In the genomic region with DNA sequence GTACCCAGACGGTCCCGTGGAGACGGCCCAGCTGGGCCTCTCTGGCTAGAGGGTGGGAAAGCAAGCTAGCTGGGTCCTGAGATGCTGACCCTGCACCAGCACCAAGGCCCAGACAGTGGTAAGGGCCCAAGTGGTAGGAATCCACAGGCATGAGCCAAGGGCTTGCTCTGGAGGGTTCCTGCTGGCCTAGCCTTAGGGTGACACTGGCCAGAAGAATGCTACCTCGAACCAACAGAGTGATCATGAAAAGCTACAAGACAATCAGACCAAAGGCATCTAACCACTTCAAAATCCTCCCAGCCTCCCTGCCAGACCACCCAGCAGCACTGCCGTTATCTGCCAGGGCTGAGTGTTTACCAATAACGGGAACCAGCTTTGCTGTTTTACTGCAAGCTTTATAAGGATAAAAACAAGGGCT, we compare ENCODE assay signal across 10 cellular contexts. TPM values are rescaled to one million over a fixed set of nuclear protein-coding genes. Genes with fewer than 3 reads are reported as not detected.
DNase-seq lines count a peak whose midpoint lies in the region; ATAC-seq and TF ChIP-seq lines count a peak whose summit lies in the region.
"Had no signal": no experiment of that assay in that cellular context is flagged by ENCODE, and none has a peak within 500 bp of the region (broad histone marks: within the 10 kb centered on the region; RNA-seq: fewer than 3 reads in every experiment).

No MANE protein-coding gene starts in this region.

- no TSS peak for BruUV-seq in IMR-90 (replicated peaks; lab: Mats Ljungman, UMichigan)

- H3K4me1 ChIP-seq in IMR-90 (ENCODE audit: control insufficient read depth, insufficient read depth, low read length), result peaks cover 71% of the 10 kb centered on the region
- peaks cover 16 to 44% of the 10 kb centered on the region in 2 donors for H3K4me1 ChIP-seq in muscle layer of duodenum (ENCODE audit: control insufficient read depth in 1 of 2, insufficient read depth in 2 of 2, low read length in 2 of 2)

- dilution Hi-C loops in IMR-90 (cut with HindIII; ENCODE audit: low sequenced_read_pairs, unreplicated experiment), result no loop called here

- peaks cover 33 to 78% of the 10 kb centered on the region in 2 experiments for H3K79me1 ChIP-seq in IMR-90 (ENCODE audit: low read depth in 1 of 2, low read length in 2 of 2)

- no peak overlapping the region for H3K4me3 Mint-ChIP-seq in chondrocyte (ENCODE audit: unreplicated experiment)

- peak overlapping the region; percentile 94 for H3K27ac ChIP-seq in AG04450 (ENCODE audit: low read depth, low read length)
- H3K27ac ChIP-seq in IMR-90 (ENCODE audit: insufficient read depth, low read length), result peak overlapping the region; percentile 92
- peak overlapping the region; percentile 56 for H3K27ac ChIP-seq in muscle layer of duodenum (ENCODE audit: low read length)

- H3K56ac ChIP-seq in IMR-90 (ENCODE audit: extremely low read depth, insufficient read depth, low read length), result peak overlapping the region; percentile 63

- H3K4ac ChIP-seq in IMR-90 (ENCODE audit: low read depth, low read length), result peak overlapping the region; percentile 95

- H3K14ac ChIP-seq in IMR-90 (replicated peaks; ENCODE audit: low read depth, low read length), result peak overlapping the region; percentile 90

- peak; percentile 16; the same call in 1 of the 2 replicates for TF ChIP-seq RAD21 in IMR-90 (IDR thresholded peaks at IDR 0.05; ENCODE audit: low read length)

- H4K20me1 ChIP-seq in IMR-90 (ENCODE audit: insufficient read depth, low read length), result no peaks in the 10 kb centered on the region

- peak overlapping the region; percentile 89 for H3K27ac Mint-ChIP-seq in chondrocyte (ENCODE audit: unreplicated experiment)
- H3K27ac Mint-ChIP-seq: stimulated activated naive CD8-positive, alpha-beta T cell treated with anti-CD3 and anti-CD28 coated beads, Interleukin-15, Interleukin-2, amounts not matched to agents 100 ng/mL and 50 ng/mL, for 24 hours had no signal

- H3K9me3 ChIP-seq in AG04450 (ENCODE audit: control insufficient read depth, insufficient read depth, low read length), result no peaks in the 10 kb centered on the region; the same call in 1 of the 2 replicates
- no peaks in the 10 kb centered on the region for H3K9me3 ChIP-seq in IMR-90 (ENCODE audit: control insufficient read depth, insufficient read depth, low read length)
- no peaks in the 10 kb centered on the region for H3K9me3 ChIP-seq in muscle layer of duodenum (ENCODE audit: control insufficient read depth in 1 of 2, low read length in 2 of 2)

- H2AK9ac ChIP-seq in IMR-90 (replicated peaks; ENCODE audit: low read depth, low read length, poor library complexity), result peak overlapping the region; percentile 83

- peak overlapping the region; percentile 92 to 99; a peak in 3 of 4 replicates for H4K8ac ChIP-seq in IMR-90 (ENCODE audit: low read depth in 2 of 2, low read length in 2 of 2)

- peak overlapping the region; percentile 93 for H2BK15ac ChIP-seq in IMR-90 (ENCODE audit: low read depth, low read length)

- peaks cover 56% of the 10 kb centered on the region for H3K9me1 ChIP-seq in IMR-90 (ENCODE audit: insufficient read depth, low read length)

- no CpG with 5 or more reads among the region's 6 CpGs for WGBS in IMR-90 (ENCODE audit: extremely low coverage in 2 of 2, insufficient read length in 1 of 2), 2 experiments

- H3K36me3 ChIP-seq in IMR-90 (ENCODE audit: control insufficient read depth, insufficient read depth, low read length) (peaks cover 30% of the 10 kb centered on the region), muscle layer of duodenum (ENCODE audit: control insufficient read depth in 1 of 2, insufficient read depth in 2 of 2, low read length in 2 of 2) (peaks cover 17 to 66% of the 10 kb centered on the region in 2 donors)

- no peak for DNase-seq in AG04450 (ENCODE audit: low read depth, low spot score)
- peak; percentile 90 for DNase-seq in IMR-90
- no peak for DNase-seq in chondrocyte (ENCODE audit: low spot score)
- no peak for DNase-seq in activated effector memory CD4-positive, alpha-beta T cell treated with Interleukin-2 at 50 U/mL for 16 hours
- DNase-seq in ecto neural progenitor cell (ENCODE audit: low spot score), result no peak
- DNase-seq: NCI-H1048 had no signal

- no peaks in the 10 kb centered on the region for H3K27me3 ChIP-seq in AG04450 (ENCODE audit: control insufficient read depth, insufficient read depth, low read length)
- H3K27me3 ChIP-seq in IMR-90 (ENCODE audit: control insufficient read depth, insufficient read depth, low read length), result no peaks in the 10 kb centered on the region
- H3K27me3 ChIP-seq in muscle layer of duodenum (ENCODE audit: low read depth, low read length), result no peaks in the 10 kb centered on the region

- H4K5ac ChIP-seq in IMR-90 (ENCODE audit: low read depth, low read length), result peak overlapping the region; percentile 94

- H3K9me3 Mint-ChIP-seq in chondrocyte (ENCODE audit: low read depth), result no peaks in the 10 kb centered on the region
- H3K9me3 Mint-ChIP-seq: stimulated activated naive CD8-positive, alpha-beta T cell treated with anti-CD3 and anti-CD28 coated beads, Interleukin-15, Interleukin-2, amounts not matched to agents 100 ng/mL and 50 ng/mL, for 24 hours had no signal

- intact Hi-C loops in IMR-90 (cut with micrococcal nuclease), result loop anchor here (1.0 kb wide), 1 partner anchor 176 kb away; no protein-coding TSS in a partner anchor

- no peak for TF ChIP-seq POLR2A in IMR-90 (IDR thresholded peaks at IDR 0.05; ENCODE audit: low read depth, low read length)

- H2AFZ ChIP-seq in IMR-90 (replicated peaks; ENCODE audit: low read length, poor library complexity), result peak overlapping the region; percentile 52

- POLR2A ChIA-PET in AG04450 (lab: Yijun Ruan, JAX) (interaction anchor here (0.9 to 1.7 kb wide), 13 partner anchors 10 to 194 kb away, joined by 3 to 8 read pairs (median 5); no protein-coding TSS in a partner anchor), IMR-90 (lab: Charles Lee; ENCODE audit: unreplicated experiment) (no interaction called here)

- H2BK120ac ChIP-seq in IMR-90 (ENCODE audit: low read depth, low read length), result peak overlapping the region; percentile 99

- H4K91ac ChIP-seq in IMR-90 (ENCODE audit: insufficient read depth, low read depth, low read length), result peak overlapping the region; percentile 97

- peaks cover 81% of the 10 kb centered on the region for H3K4me1 Mint-ChIP-seq in chondrocyte (ENCODE audit: low read depth)

- H3K18ac ChIP-seq in IMR-90 (ENCODE audit: low read depth, low read length), result peak overlapping the region; percentile 65

- peak overlapping the region; percentile 98 for H2BK5ac ChIP-seq in IMR-90 (ENCODE audit: low read depth, low read length, poor library complexity, severe bottlenecking)

- peak; percentile 40 for TF ChIP-seq CTCF in AG04450 (IDR thresholded peaks at IDR 0.05; ENCODE audit: low read depth, low read length)
- peak; percentile 47 for TF ChIP-seq CTCF in IMR-90 (conservative IDR thresholded peaks at IDR 0.05; ENCODE audit: low read depth, low read length)
- TF ChIP-seq CTCF in chondrocyte (IDR thresholded peaks at IDR 0.05), result peak; percentile 13

- peak overlapping the region; percentile 90 for H2BK20ac ChIP-seq in IMR-90 (ENCODE audit: low read depth, low read length)

- H2AK5ac ChIP-seq in IMR-90 (ENCODE audit: low read depth, low read length), result peak overlapping the region; percentile 98

- peak overlapping the region; percentile 93 for H3K23ac ChIP-seq in IMR-90 (ENCODE audit: low read depth, low read length)

- in situ Hi-C loops in IMR-90 (cut with MboI; ENCODE audit: low sequenced_read_pairs), result loop anchor here (5.0 to 10.0 kb wide), 2 partner anchors 107 to 179 kb away; no protein-coding TSS in a partner anchor

- no peaks in the 10 kb centered on the region for H3K27me3 Mint-ChIP-seq in chondrocyte (ENCODE audit: low read depth)
- H3K27me3 Mint-ChIP-seq: stimulated activated naive CD8-positive, alpha-beta T cell treated with anti-CD3 and anti-CD28 coated beads, Interleukin-15, Interleukin-2, amounts not matched to agents 100 ng/mL and 50 ng/mL, for 24 hours had no signal

- peaks cover 15% of the 10 kb centered on the region for H3K36me3 Mint-ChIP-seq in chondrocyte (ENCODE audit: low read depth)

- CTCF ChIA-PET in AG04450 (lab: Charles Lee), result interaction anchor here (0.5 to 2.5 kb wide), 7 partner anchors 10 to 184 kb away, joined by 3 to 10 read pairs (median 3); a partner anchor contains a TSS
- CTCF ChIA-PET in IMR-90 (lab: Yijun Ruan, JAX), result interaction anchor here (0.6 to 2.2 kb wide), 5 partner anchors 10 to 177 kb away, joined by 3 to 8 read pairs (median 5); no protein-coding TSS in a partner anchor

- ATAC-seq in IMR-90 (ENCODE audit: low read depth) (peak; percentile 45), GM21526 (IDR thresholded peaks at IDR 0.05; ENCODE audit: low FRiP score, unreplicated experiment) (no peak), HG03439 (IDR thresholded peaks at IDR 0.05; ENCODE audit: unreplicated experiment) (no peak)

- peak overlapping the region; percentile 4; the same call in 1 of the 2 replicates for H3K4me2 ChIP-seq in IMR-90 (ENCODE audit: low read depth, low read length)

- H3K9ac ChIP-seq in IMR-90 (ENCODE audit: low read depth, low read length), result peak overlapping the region; percentile 62

- H3K4me3 ChIP-seq in AG04450 (ENCODE audit: low read depth, low read length) (no peak overlapping the region), IMR-90 (ENCODE audit: insufficient read depth, low read depth, low read length) (no peak overlapping the region), muscle layer of duodenum (ENCODE audit: low read depth in 1 of 2, low read length in 2 of 2) (no peak overlapping the region)

RNA-seq across cellular contexts. Expression of a gene that starts 13.2 kb away (rescaled TPM):
- polyA plus RNA-seq in AG04450 (2011; rRNA removed) (12.7 and 14.4 TPM in 2 replicates), IMR-90 (2012; rRNA removed) (23.0 and 30.9 TPM in 2 replicates)
- polyA minus RNA-seq in AG04450 (2011; rRNA and poly(A)+ RNA removed), result 13.7 and 15.8 TPM in 2 replicates
- total RNA-seq in IMR-90 (2012; rRNA removed) (10.0 and 10.4 TPM in 2 replicates), chondrocyte (3.3 to 9.0 TPM (median 8.8 TPM) in 3 replicates)
- 17.8 and 60.2 TPM in 2 replicates for polyA plus RNA-seq in IMR-90 (2012; cell fraction: cytosol; rRNA removed)
- polyA plus RNA-seq in IMR-90 (2012; cell fraction: nucleus; rRNA removed; ENCODE audit: low replicate concordance), result 69.0 and 122 TPM in 2 replicates

RNA-seq across cellular contexts. Expression of a gene that starts 26.3 kb away (rescaled TPM):
- polyA plus RNA-seq in AG04450 (2011; rRNA removed), result 38.0 and 45.0 TPM in 2 replicates
- 16.8 and 18.1 TPM in 2 replicates for polyA minus RNA-seq in AG04450 (2011; rRNA and poly(A)+ RNA removed)
- 38.7 and 42.2 TPM in 2 replicates for total RNA-seq in IMR-90 (2012; rRNA removed)
- 46.9 and 52.6 TPM in 2 replicates for polyA plus RNA-seq in IMR-90 (2012; rRNA removed)
- polyA plus RNA-seq in IMR-90 (2012; cell fraction: cytosol; rRNA removed), result 40.4 and 50.0 TPM in 2 replicates
- polyA plus RNA-seq in IMR-90 (2012; cell fraction: nucleus; rRNA removed; ENCODE audit: low replicate concordance), result 23.2 and 26.2 TPM in 2 replicates
- total RNA-seq in chondrocyte, result 26.6 to 30.2 TPM (median 30.1 TPM) in 3 replicates

RNA-seq across cellular contexts. Expression of a gene that starts 38.2 kb away (rescaled TPM):
- polyA plus RNA-seq in AG04450 (2011; rRNA removed) (25.3 and 29.9 TPM in 2 replicates), IMR-90 (2012; rRNA removed) (49.9 and 51.9 TPM in 2 replicates)
- 27.5 and 45.4 TPM in 2 replicates for polyA minus RNA-seq in AG04450 (2011; rRNA and poly(A)+ RNA removed)
- total RNA-seq in IMR-90 (2012; rRNA removed) (20.6 and 24.4 TPM in 2 replicates), chondrocyte (29.4 to 43.1 TPM (median 31.3 TPM) in 3 replicates)
- 31.8 and 38.7 TPM in 2 replicates for polyA plus RNA-seq in IMR-90 (2012; cell fraction: cytosol; rRNA removed)
- polyA plus RNA-seq in IMR-90 (2012; cell fraction: nucleus; rRNA removed; ENCODE audit: low replicate concordance), result 153 and 299 TPM in 2 replicates

RNA-seq across cellular contexts. Expression of a gene that starts 43.0 kb away (rescaled TPM):
- 0.02 and 0.04 TPM in 2 replicates for polyA plus RNA-seq in AG04450 (2011; rRNA removed)
- polyA minus RNA-seq in AG04450 (2011; rRNA and poly(A)+ RNA removed), result not detected in 2 replicates
- total RNA-seq in IMR-90 (2012; rRNA removed), result under 0.01 TPM in 2 replicates
- 0.03 and 0.04 TPM in 2 replicates for polyA plus RNA-seq in IMR-90 (2012; rRNA removed)
- 0.07 TPM in 1 of 2 replicates, not detected in the other for polyA plus RNA-seq in IMR-90 (2012; cell fraction: cytosol; rRNA removed)
- 0.03 TPM in 1 of 2 replicates, not detected in the other for polyA plus RNA-seq in IMR-90 (2012; cell fraction: nucleus; rRNA removed; ENCODE audit: low replicate concordance)
- 0.47 to 0.95 TPM (median 0.68 TPM) in 3 replicates for total RNA-seq in chondrocyte
